16 cellular contexts compared by ENCODE assay signal in genomic region chr2:159380676-159381239, GRCh38.
"Had no signal": no experiment of that assay in that cellular context is flagged by ENCODE, and none has a peak within 500 bp of the region (broad histone marks: within the 10 kb centered on the region; RNA-seq: fewer than 3 reads in every experiment).

No MANE protein-coding gene starts in this region.

- DNase-seq: effector memory CD8-positive, alpha-beta T cell; gastrocnemius medialis; heart right ventricle; islet precursor cell; mammary epithelial cell; naive thymus-derived CD8-positive, alpha-beta T cell; ovary; right cardiac atrium; stimulated activated CD4-positive, alpha-beta T cell treated with anti-CD3 and anti-CD28 coated beads, Interleukin-1b, Interleukin-23, amount 100 ng/mL, for 48 hours; stimulated activated CD4-positive, alpha-beta T cell treated with anti-CD3 and anti-CD28 coated beads, Interleukin-4, amount 100 ng/mL, for 24 hours; stimulated activated naive CD8-positive, alpha-beta T cell treated with anti-CD3 and anti-CD28 coated beads, Interleukin-15, amount 100 ng/mL, for 72 hours; transverse colon had no signal

- H3K4me1 Mint-ChIP-seq: naive thymus-derived CD8-positive, alpha-beta T cell; stimulated activated memory B cell treated with anti-CD40 and anti-IgM and Interleukin-4, amounts not matched to agents 10 μg/mL and 1 μg/mL and 100 μg/mL, for 72 hours; stimulated activated naive CD8-positive, alpha-beta T cell treated with anti-CD3 and anti-CD28 coated beads, Interleukin-15, amount 100 ng/mL, for 72 hours had no signal

- H3K4me3 Mint-ChIP-seq: effector memory CD8-positive, alpha-beta T cell; naive thymus-derived CD8-positive, alpha-beta T cell; stimulated activated memory B cell treated with anti-CD40 and anti-IgM and Interleukin-4, amounts not matched to agents 10 μg/mL and 1 μg/mL and 100 μg/mL, for 72 hours; stimulated activated naive CD8-positive, alpha-beta T cell treated with anti-CD3 and anti-CD28 coated beads, Interleukin-15, amount 100 ng/mL, for 72 hours had no signal

- H3K9me3 ChIP-seq: esophagus muscularis mucosa, gastrocnemius medialis, heart right ventricle, ovary, thoracic aorta, transverse colon had no signal

- H3K27me3 Mint-ChIP-seq: effector memory CD8-positive, alpha-beta T cell; naive thymus-derived CD8-positive, alpha-beta T cell; stimulated activated memory B cell treated with anti-CD40 and anti-IgM and Interleukin-4, amounts not matched to agents 10 μg/mL and 1 μg/mL and 100 μg/mL, for 72 hours; stimulated activated naive CD8-positive, alpha-beta T cell treated with anti-CD3 and anti-CD28 coated beads, Interleukin-15, amount 100 ng/mL, for 72 hours had no signal

- H3K27ac ChIP-seq: epithelial cell of prostate, esophagus muscularis mucosa, gastrocnemius medialis, heart right ventricle, ovary, thoracic aorta had no signal

- H3K36me3 ChIP-seq: ovary had no signal

- ATAC-seq: effector memory CD8-positive, alpha-beta T cell; gastrocnemius medialis; heart right ventricle; naive thymus-derived CD8-positive, alpha-beta T cell; right cardiac atrium; stimulated activated memory B cell treated with anti-CD40 and anti-IgM and Interleukin-4, amounts not matched to agents 10 μg/mL and 1 μg/mL and 100 μg/mL, for 72 hours; stimulated activated naive CD8-positive, alpha-beta T cell treated with anti-CD3 and anti-CD28 coated beads, Interleukin-15, amount 100 ng/mL, for 72 hours had no signal

- H3K27me3 ChIP-seq: esophagus muscularis mucosa, gastrocnemius medialis, heart right ventricle, ovary, transverse colon had no signal

- H3K4me1 ChIP-seq: esophagus muscularis mucosa, gastrocnemius medialis, heart right ventricle had no signal

- H3K4me3 ChIP-seq: esophagus muscularis mucosa, gastrocnemius medialis, heart right ventricle, ovary, thoracic aorta, transverse colon had no signal

- H3K27ac Mint-ChIP-seq: effector memory CD8-positive, alpha-beta T cell; naive thymus-derived CD8-positive, alpha-beta T cell; stimulated activated memory B cell treated with anti-CD40 and anti-IgM and Interleukin-4, amounts not matched to agents 10 μg/mL and 1 μg/mL and 100 μg/mL, for 72 hours; stimulated activated naive CD8-positive, alpha-beta T cell treated with anti-CD3 and anti-CD28 coated beads, Interleukin-15, amount 100 ng/mL, for 72 hours had no signal

- H3K9me3 Mint-ChIP-seq: effector memory CD8-positive, alpha-beta T cell; naive thymus-derived CD8-positive, alpha-beta T cell; stimulated activated memory B cell treated with anti-CD40 and anti-IgM and Interleukin-4, amounts not matched to agents 10 μg/mL and 1 μg/mL and 100 μg/mL, for 72 hours; stimulated activated naive CD8-positive, alpha-beta T cell treated with anti-CD3 and anti-CD28 coated beads, Interleukin-15, amount 100 ng/mL, for 72 hours had no signal
